20 cellular contexts compared by ENCODE assay signal in the genomic region with DNA sequence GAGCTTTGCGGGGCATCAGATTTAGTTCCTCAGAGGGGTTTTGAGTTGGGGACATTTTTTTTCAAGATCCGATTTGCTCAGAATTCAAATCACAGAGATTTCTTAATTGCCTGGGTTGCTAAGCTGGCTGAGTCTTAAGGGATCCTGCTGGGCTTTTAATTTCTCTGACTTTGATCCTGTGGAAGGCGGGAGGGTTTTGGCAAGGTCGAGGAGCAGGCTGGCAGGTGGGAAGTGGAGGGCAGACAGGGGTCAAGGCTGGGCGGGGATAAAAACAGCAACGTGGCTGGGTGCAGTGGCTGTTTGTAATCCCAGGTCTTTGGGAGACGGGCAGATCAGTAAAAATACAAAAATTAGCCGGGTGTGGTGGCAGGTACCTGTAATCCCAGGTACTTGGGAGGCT. TPM values are rescaled to one million over a fixed set of nuclear protein-coding genes. Genes with fewer than 3 reads are reported as not detected.
DNase-seq lines count a peak whose midpoint lies in the region; ATAC-seq, FAIRE-seq and TF ChIP-seq lines count a peak whose summit lies in the region.
"Had no signal": no experiment of that assay in that cellular context is flagged by ENCODE, and none has a peak within 500 bp of the region (broad histone marks: within the 10 kb centered on the region; RNA-seq: fewer than 3 reads in every experiment).

No MANE protein-coding gene starts in this region.

- H3K27ac Mint-ChIP-seq in stimulated activated memory B cell treated with anti-CD40 and anti-IgM and Interleukin-4, amounts not matched to agents 10 μg/mL and 1 μg/mL and 100 μg/mL, for 72 hours = peak overlapping the region; percentile 16

- no peak overlapping the region for H3K14ac ChIP-seq in H1 (ENCODE audit: insufficient read length)

- no peak overlapping the region for H4K5ac ChIP-seq in H1 (ENCODE audit: insufficient read length, low read depth, low read length)

- no peak overlapping the region for H3K9ac ChIP-seq in H1 (replicated peaks in 1 of 4; ENCODE audit: extremely low read depth in 1 of 4, low read depth in 3 of 4, low read length in 3 of 4)

- no peaks in the 10 kb centered on the region for H3K9me3 ChIP-seq in H1 (ENCODE audit: insufficient read depth in 2 of 2, low read depth in 1 of 2, low read length in 1 of 2)
- no peaks in the 10 kb centered on the region for H3K9me3 ChIP-seq in hepatocyte (ENCODE audit: low read depth)

- H3K23me2 ChIP-seq in H1 (ENCODE audit: low read depth, low read length) = no peaks in the 10 kb centered on the region; the same call in 1 of the 2 replicates

- CTCF ChIA-PET in H1 (lab: Charles Lee; ENCODE audit: partially characterized antibody) = interaction anchor here (0.7 to 1.2 kb wide), 2 partner anchors 16 to 75 kb away, joined by 3 to 4 read pairs; no protein-coding TSS in a partner anchor

- no peaks in the 10 kb centered on the region for H3K9me3 Mint-ChIP-seq in stimulated activated memory B cell treated with anti-CD40 and anti-IgM and Interleukin-4, amounts not matched to agents 10 μg/mL and 1 μg/mL and 100 μg/mL, for 72 hours

- no peak overlapping the region for H2AK5ac ChIP-seq in H1 (ENCODE audit: low read depth, low read length)

- TF ChIP-seq EP300 in H1 (IDR thresholded peaks at IDR 0.05; ENCODE audit: borderline replicate concordance in 1 of 2, low read depth in 2 of 2, low read length in 2 of 2) = no peak

- H4K20me1 ChIP-seq in H1 (replicated peaks in 1 of 2; ENCODE audit: control insufficient read depth in 1 of 2, insufficient read depth in 2 of 2, low read length in 2 of 2) (peaks cover 0 to 5% of the 10 kb centered on the region in 2 experiments), hepatocyte (ENCODE audit: insufficient read depth, poor library complexity, severe bottlenecking) (no peaks in the 10 kb centered on the region)

- H3K9me2 ChIP-seq in hepatocyte (replicated peaks; ENCODE audit: insufficient read depth) = no peaks in the 10 kb centered on the region

- H3K4me3 Mint-ChIP-seq in stimulated activated memory B cell treated with anti-CD40 and anti-IgM and Interleukin-4, amounts not matched to agents 10 μg/mL and 1 μg/mL and 100 μg/mL, for 72 hours = no peak overlapping the region

- POLR2A ChIA-PET in H1 (lab: Charles Lee; ENCODE audit: partially characterized antibody) = interaction anchor here (1.2 kb wide), 1 partner anchor 71 kb away, joined by 3 read pairs; the partner anchor contains the start of gene PPP1CC

- no peaks in the 10 kb centered on the region for H3K36me3 Mint-ChIP-seq in stimulated activated memory B cell treated with anti-CD40 and anti-IgM and Interleukin-4, amounts not matched to agents 10 μg/mL and 1 μg/mL and 100 μg/mL, for 72 hours

- H2BK5ac ChIP-seq in H1 (ENCODE audit: low read depth, low read length) = no peak overlapping the region

- no peak for ATAC-seq in stimulated activated memory B cell treated with anti-CD40 and anti-IgM and Interleukin-4, amounts not matched to agents 10 μg/mL and 1 μg/mL and 100 μg/mL, for 72 hours
- no peak for ATAC-seq in HG03280 (IDR thresholded peaks at IDR 0.05; ENCODE audit: unreplicated experiment)
- ATAC-seq: GM12878 had no signal

- H3K4ac ChIP-seq in H1 (replicated peaks; ENCODE audit: insufficient read length, low read depth, low read length) = no peak overlapping the region

- H3K36me3 ChIP-seq in H1 (ENCODE audit: control insufficient read depth in 2 of 4, insufficient read depth in 4 of 4, low read length in 3 of 4) = no peaks in the 10 kb centered on the region
- no peaks in the 10 kb centered on the region for H3K36me3 ChIP-seq in hepatocyte (replicated peaks; ENCODE audit: insufficient read depth, low read depth)

- H2AFZ ChIP-seq in H1 (ENCODE audit: low read length) (no peak overlapping the region), hepatocyte (no peak overlapping the region)
- H2AFZ ChIP-seq: PC-9 had no signal

- H3K4me2 ChIP-seq in H1 (ENCODE audit: insufficient read depth in 1 of 2, low read depth in 2 of 2, low read length in 2 of 2) (no peak overlapping the region), hepatocyte (no peak overlapping the region)
- H3K4me2 ChIP-seq: PC-9 had no signal

- no peak overlapping the region for H3K23ac ChIP-seq in H1 (ENCODE audit: insufficient read length)

- H2BK20ac ChIP-seq in H1 (ENCODE audit: low read length) = no peak overlapping the region

- H3K4me1 Mint-ChIP-seq in stimulated activated memory B cell treated with anti-CD40 and anti-IgM and Interleukin-4, amounts not matched to agents 10 μg/mL and 1 μg/mL and 100 μg/mL, for 72 hours = peaks cover 11% of the 10 kb centered on the region

- H3K4me1 ChIP-seq in H1 (replicated peaks in 1 of 4; ENCODE audit: control insufficient read depth in 3 of 4, insufficient read depth in 4 of 4, low read length in 3 of 4) (peaks cover 7 to 24% (median 13%) of the 10 kb centered on the region in 4 experiments), hepatocyte (ENCODE audit: insufficient read depth) (no peaks in the 10 kb centered on the region)

- no peak for FAIRE-seq in H1 (lab: Jason Lieb, UNC)
- FAIRE-seq: GM12878 had no signal

- H2BK12ac ChIP-seq in H1 (ENCODE audit: low read depth, low read length) = no peak overlapping the region

- H4K91ac ChIP-seq in H1 (replicated peaks; ENCODE audit: insufficient read length, low read length) = no peak overlapping the region

- no peak overlapping the region for H2BK120ac ChIP-seq in H1 (replicated peaks; ENCODE audit: low read depth, low read length)

- H3K56ac ChIP-seq in H1 (replicated peaks; ENCODE audit: insufficient read length, low read depth, low read length) = no peak overlapping the region

- peaks cover 31% of the 10 kb centered on the region for H3K27me3 Mint-ChIP-seq in stimulated activated memory B cell treated with anti-CD40 and anti-IgM and Interleukin-4, amounts not matched to agents 10 μg/mL and 1 μg/mL and 100 μg/mL, for 72 hours

- TF ChIP-seq POLR2A in H1 (IDR thresholded peaks at IDR 0.05; ENCODE audit: control extremely low read depth in 1 of 2, low read depth in 2 of 2, low read length in 2 of 2) = no peak

- H3K27ac ChIP-seq in H1 (ENCODE audit: low read depth, low read length) (no peak overlapping the region), hepatocyte (no peak overlapping the region)
- H3K27ac ChIP-seq: HL-60, PC-9, SK-N-MC had no signal

- TF ChIP-seq CTCF in H1 (IDR thresholded peaks at IDR 0.05; ENCODE audit: control extremely low read depth in 1 of 3, insufficient read depth in 1 of 3, low read depth in 1 of 3, low read length in 3 of 3) (no peak), hepatocyte (IDR thresholded peaks at IDR 0.05; ENCODE audit: poor library complexity) (no peak)

- TF ChIP-seq RAD21 in H1 (IDR thresholded peaks at IDR 0.05 in 1 of 2, conservative IDR thresholded peaks at IDR 0.05 in 1 of 2; ENCODE audit: low read depth in 2 of 2, low read length in 2 of 2) = no peak

- no peak overlapping the region for H4K8ac ChIP-seq in H1 (ENCODE audit: extremely low read depth, insufficient read depth, low read length)

- 41% methylated on average over 8 of the region's 8 CpGs; no CpG with 5 or more reads in 1 of the 2 experiments for WGBS in H1 (ENCODE audit: extremely low coverage in 1 of 2, insufficient coverage in 1 of 2, insufficient read length in 1 of 2, insufficient replicate concordance in 2 of 2, low coverage in 1 of 2, low lambda C conversion rate in 2 of 2, missing lambda C conversion rate in 1 of 2), 2 experiments
- 24% methylated on average over 8 of the region's 8 CpGs for WGBS in hepatocyte (ENCODE audit: low lambda C conversion rate, missing lambda C conversion rate)

- H2BK15ac ChIP-seq in H1 (ENCODE audit: low read length) = no peak overlapping the region

- H3K79me1 ChIP-seq in H1 (ENCODE audit: low read depth, low read length) = no peaks in the 10 kb centered on the region; the same call in 1 of the 2 replicates

- H3K18ac ChIP-seq in H1 (ENCODE audit: extremely low read depth, low read length) = no peak overlapping the region

- H3K27me3 ChIP-seq in H1 (replicated peaks in 1 of 4; ENCODE audit: control insufficient read depth in 3 of 4, extremely low read depth in 1 of 4, insufficient read depth in 3 of 4, low read length in 3 of 4) (peaks cover 3 to 31% (median 26%) of the 10 kb centered on the region in 4 experiments; a peak in 6 of 7 replicates), hepatocyte (peaks cover 22% of the 10 kb centered on the region)

- no peak overlapping the region for H3K4me3 ChIP-seq in H1 (ENCODE audit: extremely low read depth in 1 of 4, insufficient read depth in 2 of 4, low read depth in 3 of 4, low read length in 4 of 4)
- H3K4me3 ChIP-seq in hepatocyte = no peak overlapping the region
- H3K4me3 ChIP-seq: GM12878, PC-9, SK-N-MC had no signal

- H3K79me2 ChIP-seq in H1 (ENCODE audit: control insufficient read depth in 1 of 2, insufficient read depth in 2 of 2, low read length in 2 of 2) (no peaks in the 10 kb centered on the region), hepatocyte (no peaks in the 10 kb centered on the region)

- DNase-seq in NCI-H2171 treated with DMSO at 0.1 percent for 48 hours (lab: John Stamatoyannopoulos, UW) (peak; percentile 25), NCI-H2171 (lab: John Stamatoyannopoulos, UW) (no peak), NCI-H524 (lab: John Stamatoyannopoulos, UW) (peak; percentile 46), H1 (ENCODE audit: low read depth in 1 of 2, low spot score in 2 of 2) (no peak), hepatocyte (ENCODE audit: low spot score) (no peak), SK-N-DZ (ENCODE audit: low spot score) (no peak)
- DNase-seq: C1 segment of cervical spinal cord, KG1, NCI-H1092, NCI-H2029, NCI-H510A treated with DMSO at 0.1 percent for 48 hours, PC-9 had no signal

TF ChIP-seq in H1, 55 proteins besides CTCF, POLR2A, EP300 and RAD21 (continues in another document):
- TF ChIP-seq EGR1 (IDR thresholded peaks at IDR 0.05; ENCODE audit: borderline replicate concordance, low read depth, low read length) = no peak
- no peak for TF ChIP-seq POLR2AphosphoS5 (IDR thresholded peaks at IDR 0.05; ENCODE audit: low read depth, low read length)
- TF ChIP-seq NRF1 (IDR thresholded peaks at IDR 0.05; ENCODE audit: low read depth, low read length) = no peak
- peak; percentile 89 for TF ChIP-seq NANOG (IDR thresholded peaks at IDR 0.05; ENCODE audit: insufficient read depth, low read depth, low read length, poor library complexity, severe bottlenecking)

RNA-seq across cellular contexts. Expression of gene CCDC63, which starts 33.5 kb away (rescaled TPM):
- total RNA-seq in H1 (2021; fragmentation: NEBNext Ultra II Directional; extraction: Animal tissue kit (Norgen Biotek cat#: 25700)) = 0.55 and 0.93 TPM in 2 replicates
- polyA plus RNA-seq in H1 (2011; rRNA removed) (0.42 TPM in 2 replicates), hepatocyte (not detected in 2 replicates)
- 0.59 TPM for polyA plus RNA-seq in H1 (2011; cell fraction: cytosol; rRNA removed)
- polyA plus RNA-seq in H1 (2011; cell fraction: nucleus; rRNA removed) = 0.94 TPM
- polyA plus RNA-seq in H1 (2012, experiment 1 of 2) = 0.93 to 1.1 TPM (median 0.97 TPM) in 4 replicates
- 0.10 TPM for polyA plus RNA-seq in H1 (2012, experiment 2 of 2)
- polyA plus RNA-seq in H1 (2013, experiment 1 of 2) = 0.51 TPM
- polyA plus RNA-seq in H1 (2013, experiment 2 of 2) = 0.29 TPM
- 0.09 and 0.12 TPM in 2 replicates for polyA minus RNA-seq in H1 (2011; rRNA and poly(A)+ RNA removed)
- polyA minus RNA-seq in H1 (2011; cell fraction: cytosol; rRNA and poly(A)+ RNA removed) = 1.2 TPM
- 0.90 TPM for polyA minus RNA-seq in H1 (2011; cell fraction: nucleus; rRNA and poly(A)+ RNA removed)
- total RNA-seq in hepatocyte = not detected in 2 replicates
- not detected in 2 replicates for polyA plus RNA-seq in SK-N-DZ (2014; cell fraction: cytosol; rRNA removed)
- polyA plus RNA-seq in SK-N-DZ (2014; cell fraction: nucleus; rRNA removed) = not detected in 2 replicates
- total RNA-seq: A172, G401, GM12878, M059J, PC-9 had no signal
- polyA plus RNA-seq: GM12878 had no signal

Comparison
In these comparisons a context has a peak if more than half of its experiments do, and no peak if none do; other contexts are left out.
1. DNase-seq: peak in NCI-H2171 treated with DMSO at 0.1 percent for 48 hours (single experiment) and NCI-H524 (2 of 2); none in NCI-H2171 (single experiment), H1 (0 of 2), hepatocyte (single experiment) and SK-N-DZ (single experiment).